ENCODE assay signal across 15 cellular contexts in the genomic region with DNA sequence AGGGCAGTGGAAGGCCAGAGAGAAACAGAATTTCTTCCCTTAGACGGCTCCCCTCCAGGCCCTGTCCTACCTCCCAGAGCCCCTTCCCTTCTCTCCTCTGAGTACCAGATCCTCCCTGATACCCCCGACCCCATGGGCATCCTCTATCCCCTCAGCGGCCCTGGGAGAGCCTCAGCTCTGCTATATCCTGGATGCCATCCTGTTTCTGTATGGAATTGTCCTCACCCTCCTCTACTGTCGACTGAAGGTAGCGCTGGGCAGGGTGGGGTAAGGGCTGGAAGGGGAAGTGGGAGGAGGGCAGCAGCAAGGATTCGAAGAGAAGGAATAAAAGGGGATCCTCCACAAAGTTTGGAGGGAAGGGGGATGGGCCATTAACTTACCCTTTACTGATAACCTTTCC. TPM values are rescaled to one million over a fixed set of nuclear protein-coding genes. Genes with fewer than 3 reads are reported as not detected.
DNase-seq lines count a peak whose midpoint lies in the region; ATAC-seq and TF ChIP-seq lines count a peak whose summit lies in the region.
"Had no signal": no experiment of that assay in that cellular context is flagged by ENCODE, and none has a peak within 500 bp of the region (broad histone marks: within the 10 kb centered on the region; RNA-seq: fewer than 3 reads in every experiment).

No MANE protein-coding gene starts in this region.

- H3K4me1 ChIP-seq in left ventricle myocardium inferior, result peaks cover 11% of the 10 kb centered on the region
- peaks cover 0 to 4% of the 10 kb centered on the region in 2 donors for H3K4me1 ChIP-seq in ascending aorta
- H3K4me1 ChIP-seq in naive thymus-derived CD4-positive, alpha-beta T cell (ENCODE audit: control insufficient read depth in 2 of 2, insufficient read depth in 2 of 2, low read length in 2 of 2), result peaks cover 0 to 45% of the 10 kb centered on the region in 2 donors
- no peaks in the 10 kb centered on the region for H3K4me1 ChIP-seq in upper lobe of right lung
- H3K4me1 ChIP-seq in neural progenitor cell, result peaks cover 6% of the 10 kb centered on the region

- no peak overlapping the region for H2AFZ ChIP-seq in neural progenitor cell (replicated peaks)

- peak overlapping the region; percentile 64 to 99 (median 91) for H3K27ac Mint-ChIP-seq in naive thymus-derived CD4-positive, alpha-beta T cell
- no peak overlapping the region for H3K27ac Mint-ChIP-seq in neural progenitor cell

- CTCF ChIA-PET in naive thymus-derived CD4-positive, alpha-beta T cell (lab: Charles Lee), result interaction anchor here (0.7 to 3.8 kb wide), 4 partner anchors 11 to 97 kb away, joined by 3 to 19 read pairs (median 4); a partner anchor contains a TSS

- no peak overlapping the region for H3K4me2 ChIP-seq in neural progenitor cell
- H3K4me2 ChIP-seq: SK-N-SH had no signal

- peak overlapping the region in 6 of 10 donors; percentile 21 to 72 (median 66) for H3K4me3 Mint-ChIP-seq in naive thymus-derived CD4-positive, alpha-beta T cell
- no peak overlapping the region for H3K4me3 Mint-ChIP-seq in neural progenitor cell

- TF ChIP-seq CTCF in left ventricle myocardium inferior (IDR thresholded peaks at IDR 0.05; ENCODE audit: borderline replicate concordance), result no peak
- TF ChIP-seq CTCF in ascending aorta (IDR thresholded peaks at IDR 0.05), result no peak
- TF ChIP-seq CTCF in upper lobe of right lung (IDR thresholded peaks at IDR 0.05), result no peak
- no peak for TF ChIP-seq CTCF in neural progenitor cell (IDR thresholded peaks at IDR 0.05)

- no peaks in the 10 kb centered on the region for H3K9me3 Mint-ChIP-seq in naive thymus-derived CD4-positive, alpha-beta T cell
- no peaks in the 10 kb centered on the region for H3K9me3 Mint-ChIP-seq in neural progenitor cell

- peaks cover 22% of the 10 kb centered on the region for H3K36me3 ChIP-seq in left ventricle myocardium inferior
- peaks cover 12 to 23% of the 10 kb centered on the region in 2 donors for H3K36me3 ChIP-seq in ascending aorta
- H3K36me3 ChIP-seq in naive thymus-derived CD4-positive, alpha-beta T cell (ENCODE audit: control insufficient read depth in 2 of 3, insufficient read depth in 3 of 3, low read length in 3 of 3), result peaks cover 0 to 21% (median 9%) of the 10 kb centered on the region in 3 experiments
- H3K36me3 ChIP-seq in upper lobe of right lung, result peaks cover 26% of the 10 kb centered on the region
- H3K36me3 ChIP-seq in neural progenitor cell, result no peaks in the 10 kb centered on the region

- no peak overlapping the region for H3K9ac ChIP-seq in neural progenitor cell
- H3K9ac ChIP-seq: SK-N-SH had no signal

- peaks cover 3 to 22% (median 16%) of the 10 kb centered on the region in 5 donors for H3K36me3 Mint-ChIP-seq in naive thymus-derived CD4-positive, alpha-beta T cell
- H3K36me3 Mint-ChIP-seq in neural progenitor cell, result peaks cover 17% of the 10 kb centered on the region

- no peaks in the 10 kb centered on the region for H3K79me2 ChIP-seq in neural progenitor cell (ENCODE audit: low read depth)

- no peaks in the 10 kb centered on the region for H4K20me1 ChIP-seq in neural progenitor cell (ENCODE audit: low read depth)

- intact Hi-C loops in left ventricle myocardium inferior (cut with micrococcal nuclease) (no loop called here), cardiac septum (cut with DNase I) (no loop called here), ascending aorta (cut with DNase I) (no loop called here), upper lobe of right lung (cut with DNase I) (no loop called here)
- intact Hi-C loops in naive thymus-derived CD4-positive, alpha-beta T cell (cut with micrococcal nuclease), result no loop called here

- H3K27me3 Mint-ChIP-seq in naive thymus-derived CD4-positive, alpha-beta T cell, result no peaks in the 10 kb centered on the region
- H3K27me3 Mint-ChIP-seq in neural progenitor cell (ENCODE audit: insufficient read depth, low read depth), result peaks cover 4% of the 10 kb centered on the region

- ATAC-seq in naive thymus-derived CD4-positive, alpha-beta T cell, result no peak
- no peak for ATAC-seq in upper lobe of right lung

- POLR2A ChIA-PET in naive thymus-derived CD4-positive, alpha-beta T cell (lab: Charles Lee), result interaction anchor here (1.1 to 16.8 kb wide), 5 partner anchors 8 to 96 kb away, joined by 3 to 508 read pairs (median 16); a partner anchor contains a TSS

- H3F3A ChIP-seq in neural progenitor cell (ENCODE audit: low read depth), result peaks cover 21% of the 10 kb centered on the region

- H3K4me3 ChIP-seq in left ventricle myocardium inferior (peak overlapping the region; percentile 46), ascending aorta (peak overlapping the region in 1 of 2 donors; percentile 39), upper lobe of right lung (peak overlapping the region; percentile 28), neural progenitor cell (no peak overlapping the region)
- H3K4me3 ChIP-seq in naive thymus-derived CD4-positive, alpha-beta T cell (ENCODE audit: low read length), result no peak overlapping the region

- H3K9me3 ChIP-seq in left ventricle myocardium inferior (replicated peaks) (no peaks in the 10 kb centered on the region), ascending aorta (no peaks in the 10 kb centered on the region), upper lobe of right lung (no peaks in the 10 kb centered on the region), neural progenitor cell (ENCODE audit: low read depth) (no peaks in the 10 kb centered on the region)
- no peaks in the 10 kb centered on the region for H3K9me3 ChIP-seq in naive thymus-derived CD4-positive, alpha-beta T cell (ENCODE audit: control insufficient read depth in 2 of 3, low read length in 3 of 3)
- H3K9me3 ChIP-seq: SK-N-SH had no signal

- no peaks in the 10 kb centered on the region for H3K27me3 ChIP-seq in left ventricle myocardium inferior (ENCODE audit: low read depth)
- no peaks in the 10 kb centered on the region for H3K27me3 ChIP-seq in ascending aorta
- H3K27me3 ChIP-seq in naive thymus-derived CD4-positive, alpha-beta T cell (ENCODE audit: control insufficient read depth in 2 of 2, insufficient read depth in 2 of 2, low read length in 2 of 2), result no peaks in the 10 kb centered on the region
- no peaks in the 10 kb centered on the region for H3K27me3 ChIP-seq in upper lobe of right lung
- no peaks in the 10 kb centered on the region for H3K27me3 ChIP-seq in neural progenitor cell

- DNase-seq in left ventricle myocardium inferior, result no peak
- no peak for DNase-seq in cardiac septum (ENCODE audit: low spot score)
- no peak for DNase-seq in ascending aorta (ENCODE audit: low spot score in 2 of 2)
- no peak for DNase-seq in naive thymus-derived CD4-positive, alpha-beta T cell
- no peak for DNase-seq in upper lobe of right lung
- DNase-seq in neural progenitor cell (ENCODE audit: low spot score), result no peak
- no peak for DNase-seq in NCI-H1436 treated with DMSO at 0.1 percent for 48 hours (lab: John Stamatoyannopoulos, UW)
- no peak for DNase-seq in kidney glomerular epithelial cell (lab: John Stamatoyannopoulos, UW)
- DNase-seq: activated CD4-positive, alpha-beta T cell treated with anti-CD3 and anti-CD28 coated beads for 4 hours; anterior cingulate cortex; GDM1; NCI-H69; SK-N-SH had no signal

- peaks cover 31 to 66% (median 55%) of the 10 kb centered on the region in 7 donors for H3K4me1 Mint-ChIP-seq in naive thymus-derived CD4-positive, alpha-beta T cell
- H3K4me1 Mint-ChIP-seq in neural progenitor cell, result peaks cover 13% of the 10 kb centered on the region

- H3K27ac ChIP-seq in left ventricle myocardium inferior (replicated peaks) (peak overlapping the region; percentile 61), ascending aorta (peak overlapping the region; percentile 72 to 78), upper lobe of right lung (peak overlapping the region; percentile 38), neural progenitor cell (no peak overlapping the region)
- H3K27ac ChIP-seq in naive thymus-derived CD4-positive, alpha-beta T cell (ENCODE audit: low read depth, low read length), result peak overlapping the region; percentile 52

RNA-seq across cellular contexts. Expression of a gene that starts 2.7 kb away (rescaled TPM):
- 22.0 TPM for total RNA-seq in left ventricle myocardium inferior
- 11.4 TPM for total RNA-seq in cardiac septum
- total RNA-seq in ascending aorta, result 69.9 TPM
- total RNA-seq in naive thymus-derived CD4-positive, alpha-beta T cell, result 100 to 1,000 TPM in 1 of 5 experiments, 10 to 100 TPM in 3, 1 to 10 TPM in 1; 2.6 to 171 (median 14.5) TPM
- 1 to 10 TPM; 2.7 to 5.1 TPM for polyA plus RNA-seq in naive thymus-derived CD4-positive, alpha-beta T cell
- total RNA-seq in upper lobe of right lung, result 158 TPM
- 0.34 TPM in 1 of 2 replicates, not detected in the other for total RNA-seq in neural progenitor cell (ENCODE audit: low replicate concordance)
- total RNA-seq: epithelial cell of proximal tubule had no signal

RNA-seq across cellular contexts. Expression of a gene that starts 5.6 kb away (rescaled TPM):
- total RNA-seq in left ventricle myocardium inferior, result not detected
- not detected for total RNA-seq in cardiac septum
- 161 TPM for total RNA-seq in ascending aorta
- total RNA-seq in naive thymus-derived CD4-positive, alpha-beta T cell, result not detected
- not detected for polyA plus RNA-seq in naive thymus-derived CD4-positive, alpha-beta T cell
- total RNA-seq in upper lobe of right lung, result not detected
- total RNA-seq in neural progenitor cell (ENCODE audit: low replicate concordance), result not detected in 2 replicates
- total RNA-seq: epithelial cell of proximal tubule had no signal
- polyA plus RNA-seq: keratinocyte, SK-N-SH had no signal

RNA-seq across cellular contexts. Expression of a gene that starts 8.0 kb away (rescaled TPM):
- total RNA-seq in left ventricle myocardium inferior, result 39.3 TPM
- 34.1 TPM for total RNA-seq in cardiac septum
- total RNA-seq in ascending aorta, result 26.6 TPM
- total RNA-seq in naive thymus-derived CD4-positive, alpha-beta T cell, result 10 to 100 TPM in 4 of 5 experiments, 1 to 10 TPM in 1; 8.9 to 24.3 (median 11.8) TPM
- 1 to 10 TPM; 6.0 to 6.4 TPM for polyA plus RNA-seq in naive thymus-derived CD4-positive, alpha-beta T cell
- 11.6 TPM for total RNA-seq in upper lobe of right lung
- 7.2 and 9.8 TPM in 2 replicates for total RNA-seq in neural progenitor cell (ENCODE audit: low replicate concordance)

RNA-seq across cellular contexts. Expression of a gene that starts 15.7 kb away (rescaled TPM):
- total RNA-seq in left ventricle myocardium inferior (302 TPM), cardiac septum (253 TPM), ascending aorta (107 TPM), upper lobe of right lung (66.9 TPM), neural progenitor cell (ENCODE audit: low replicate concordance) (105 and 107 TPM in 2 replicates)
- total RNA-seq in naive thymus-derived CD4-positive, alpha-beta T cell, result 100 to 1,000 TPM in 2 of 5 experiments, 10 to 100 TPM in 3; 64.1 to 131 (median 85.3) TPM
- polyA plus RNA-seq in naive thymus-derived CD4-positive, alpha-beta T cell, result 100 to 1,000 TPM in 1 of 2 donors, 10 to 100 TPM in 1; 94.6 to 102 TPM

RNA-seq across cellular contexts. Expression of a gene that starts 19.0 kb away (rescaled TPM):
- total RNA-seq in left ventricle myocardium inferior (14.1 TPM), cardiac septum (24.0 TPM), ascending aorta (109 TPM), upper lobe of right lung (7.8 TPM), neural progenitor cell (ENCODE audit: low replicate concordance) (1.3 and 5.4 TPM in 2 replicates)
- 1 to 10 TPM in 4 of 5 experiments, under 1 TPM in 1; 0.70 to 3.3 (median 1.6) TPM for total RNA-seq in naive thymus-derived CD4-positive, alpha-beta T cell
- under 1 TPM; 0.21 to 0.38 TPM for polyA plus RNA-seq in naive thymus-derived CD4-positive, alpha-beta T cell

Comparison
In these comparisons a context has a peak if more than half of its experiments do, and no peak if none do; other contexts are left out.
1. H3K4me3 ChIP-seq: peak in left ventricle myocardium inferior (single experiment) and upper lobe of right lung (single experiment); none in naive thymus-derived CD4-positive, alpha-beta T cell (single experiment) and neural progenitor cell (single experiment).
2. RNA of a gene that starts 5.6 kb away (total RNA-seq): 161 TPM in ascending aorta (single experiment); not detected in left ventricle myocardium inferior (single experiment), not detected in cardiac septum (single experiment), not detected in naive thymus-derived CD4-positive, alpha-beta T cell, not detected in upper lobe of right lung (single experiment) and not detected in neural progenitor cell; every median in the first group is over 100 times any median in the second.